In genomic region chr12:113056631-113057488, GRCh38 we compare ENCODE assay signal across 9 cellular contexts. TPM values are rescaled to one million over a fixed set of nuclear protein-coding genes. Genes with fewer than 3 reads are reported as not detected.
A peak's percentile ranks its signal among the peaks of the same experiment; 100 is the strongest.
DNase-seq lines count a peak whose midpoint lies in the region; ATAC-seq and TF ChIP-seq lines count a peak whose summit lies in the region.
"Had no signal": no experiment of that assay in that cellular context is flagged by ENCODE, and none has a peak within 500 bp of the region (broad histone marks: within the 10 kb centered on the region; RNA-seq: fewer than 3 reads in every experiment).

DTX1 (plus strand) TSS chr12:113056730; CDS start chr12:113058193, 1,463 bp downstream.

- peak; percentile 58 to 63 for ATAC-seq in activated CD4-positive, CD25-positive, alpha-beta regulatory T cell treated with anti-CD3 and anti-CD28 coated beads, Interleukin-2, amount 50 U/mL, for 24 hours
- no peak for ATAC-seq in natural killer cell treated with Interleukin-12 subunit alpha and Interleukin-12 subunit beta and Interleukin-15 and Interleukin-18, amount 100 ng/mL, for 72 hours
- no peak for ATAC-seq in HG03342 (IDR thresholded peaks at IDR 0.05; ENCODE audit: unreplicated experiment)
- ATAC-seq in HG03442 (IDR thresholded peaks at IDR 0.05; ENCODE audit: unreplicated experiment): no peak

- no peak within 1 kb of the TSS for H3K27ac Mint-ChIP-seq in natural killer cell treated with Interleukin-12 subunit alpha and Interleukin-12 subunit beta and Interleukin-15 and Interleukin-18, amount 100 ng/mL, for 72 hours

- no peaks in the 10 kb centered on the region for H3K36me3 ChIP-seq in transverse colon

- in situ Hi-C loops in transverse colon (cut with MboI; ENCODE audit: low pct_ligation_motif_present in 1 of 4, low pct_unique_long_range_greater_than_20kb in 1 of 4, low sequenced_read_pairs in 3 of 4): no loop called here

- no peak for TF ChIP-seq POLR2A in transverse colon (IDR thresholded peaks at IDR 0.05)

- no peak for TF ChIP-seq EP300 in transverse colon (IDR thresholded peaks at IDR 0.05; ENCODE audit: low read depth)

- peak within 1 kb of the TSS; percentile 10 for H3K4me3 ChIP-seq in GM12875 (ENCODE audit: low read depth, low read length)
- peak within 1 kb of the TSS; percentile 3 to 56 (median 34) for H3K4me3 ChIP-seq in transverse colon

- H3K27me3 ChIP-seq in transverse colon: peaks cover 48% of the 10 kb centered on the region

- H3K4me3 Mint-ChIP-seq in natural killer cell treated with Interleukin-12 subunit alpha and Interleukin-12 subunit beta and Interleukin-15 and Interleukin-18, amount 100 ng/mL, for 72 hours: peak within 1 kb of the TSS; percentile 14

- H3K4me1 Mint-ChIP-seq in natural killer cell treated with Interleukin-12 subunit alpha and Interleukin-12 subunit beta and Interleukin-15 and Interleukin-18, amount 100 ng/mL, for 72 hours (ENCODE audit: low read depth in 2 of 2): no peaks in the 10 kb centered on the region

- no peaks in the 10 kb centered on the region for H3K9me3 ChIP-seq in transverse colon

- no peaks in the 10 kb centered on the region for H3K9me3 Mint-ChIP-seq in natural killer cell treated with Interleukin-12 subunit alpha and Interleukin-12 subunit beta and Interleukin-15 and Interleukin-18, amount 100 ng/mL, for 72 hours

- peaks cover 0 to 8% of the 10 kb centered on the region in 2 donors for H3K27me3 Mint-ChIP-seq in natural killer cell treated with Interleukin-12 subunit alpha and Interleukin-12 subunit beta and Interleukin-15 and Interleukin-18, amount 100 ng/mL, for 72 hours

- no peaks in the 10 kb centered on the region for H3K36me3 Mint-ChIP-seq in natural killer cell treated with Interleukin-12 subunit alpha and Interleukin-12 subunit beta and Interleukin-15 and Interleukin-18, amount 100 ng/mL, for 72 hours

- peak; percentile 23 for DNase-seq in effector CD4-positive, alpha-beta T cell
- peak; percentile 58 for DNase-seq in natural killer cell treated with Interleukin-12 subunit alpha and Interleukin-12 subunit beta and Interleukin-15 and Interleukin-18, amount 100 ng/mL, for 72 hours (ENCODE audit: low spot score)
- DNase-seq in transverse colon (no peak), NCI-H524 treated with DMSO at 0.1 percent for 48 hours (lab: John Stamatoyannopoulos, UW) (no peak)

- TF ChIP-seq CTCF in GM12875 (IDR thresholded peaks at IDR 0.05; ENCODE audit: borderline replicate concordance, insufficient read depth, low read depth, low read length) (no peak), transverse colon (IDR thresholded peaks at IDR 0.05) (no peak)

- intact Hi-C loops in transverse colon (cut with DNase I; ENCODE audit: low total_unique reads): loop anchor here (10.0 kb wide), 1 partner anchor 108 kb away; no protein-coding TSS in a partner anchor

- 2% methylated on average over 55 of the region's 94 CpGs; no CpG with 5 or more reads in 1 of the 2 donors for WGBS in transverse colon (ENCODE audit: low coverage in 1 of 2), 2 donors

- H3K27ac ChIP-seq in transverse colon: no peak within 1 kb of the TSS
- H3K27ac ChIP-seq: HL-60 had no signal

- H3K4me1 ChIP-seq in transverse colon: peaks cover 0 to 15% (median 12%) of the 10 kb centered on the region in 4 donors

RNA-seq across cellular contexts. Expression of gene DTX1, which starts in this region (rescaled TPM):
- total RNA-seq in natural killer cell treated with Interleukin-12 subunit alpha and Interleukin-12 subunit beta and Interleukin-15 and Interleukin-18, amount 100 ng/mL, for 72 hours: 1 to 10 TPM in 1 of 2 donors, not detected in 1; 1.2 TPM
- total RNA-seq in transverse colon: 1 to 10 TPM in 3 of 4 donors, under 1 TPM in 1; 1.00 to 4.3 (median 3.0) TPM

Comparison
In these comparisons a context has a peak if more than half of its experiments do, and no peak if none do; other contexts are left out.
1. ATAC-seq: peak in activated CD4-positive, CD25-positive, alpha-beta regulatory T cell treated with anti-CD3 and anti-CD28 coated beads, Interleukin-2, amount 50 U/mL, for 24 hours (2 of 2); none in natural killer cell treated with Interleukin-12 subunit alpha and Interleukin-12 subunit beta and Interleukin-15 and Interleukin-18, amount 100 ng/mL, for 72 hours (0 of 2), HG03342 (single experiment) and HG03442 (single experiment).
2. DNase-seq: peak in effector CD4-positive, alpha-beta T cell (single experiment) and natural killer cell treated with Interleukin-12 subunit alpha and Interleukin-12 subunit beta and Interleukin-15 and Interleukin-18, amount 100 ng/mL, for 72 hours (single experiment); none in transverse colon (single experiment) and NCI-H524 treated with DMSO at 0.1 percent for 48 hours (single experiment).